1 cellular context compared by ENCODE assay signal in genomic region chr10:60828489-60828852, GRCh38.
TF ChIP-seq lines count a peak whose summit lies in the region.

No MANE protein-coding gene starts in this region.

TF ChIP-seq in HepG2, 621 proteins besides CTCF, POLR2A, EP300 and RAD21 (continued from another document):
- TF ChIP-seq KIAA2018 (CRISPR knock-in tag; IDR thresholded peaks at IDR 0.05; ENCODE audit: borderline replicate concordance) (no peak), IRF1 (CRISPR knock-in tag; IDR thresholded peaks at IDR 0.05; ENCODE audit: low read depth) (no peak), TSC22D2 (CRISPR knock-in tag; IDR thresholded peaks at IDR 0.05; ENCODE audit: borderline replicate concordance) (no peak), ZHX1 (CRISPR knock-in tag; IDR thresholded peaks at IDR 0.05; ENCODE audit: low read depth) (no peak)
